Comparison of ENCODE assay signal across 8 cellular contexts in genomic region chr12:95003213-95003920, GRCh38. TPM values are rescaled to one million over a fixed set of nuclear protein-coding genes. Genes with fewer than 3 reads are reported as not detected.
DNase-seq lines count a peak whose midpoint lies in the region; TF ChIP-seq lines count a peak whose summit lies in the region.

NDUFA12 (minus strand) TSS chr12:95003697; CDS start chr12:95003680, 17 bp downstream.

- DNase-seq in GF-D8 (lab: John Stamatoyannopoulos, UW) (peak; percentile 84), HEK293T (ENCODE audit: extremely low spot score) (peak; percentile 96), MV-4-11 (lab: John Stamatoyannopoulos, UW) (peak; percentile 95), SK-MEL-5 (ENCODE audit: low read depth, low spot score) (peak; percentile 97), germinal center (ENCODE audit: low spot score) (peak; percentile 92), non-pigmented ciliary epithelial cell (ENCODE audit: low read depth) (peak; percentile 90), superior temporal gyrus (ENCODE audit: extremely low spot score) (peak; percentile 96)
- DNase-seq in activated naive CD4-positive, alpha-beta T cell treated with anti-CD3 and anti-CD28 coated beads for 36 hours = peak; percentile 97

- peak within 1 kb of the TSS; percentile 86 for H3K27ac Mint-ChIP-seq in activated naive CD4-positive, alpha-beta T cell treated with anti-CD3 and anti-CD28 coated beads for 36 hours

- H3K4me1 Mint-ChIP-seq in activated naive CD4-positive, alpha-beta T cell treated with anti-CD3 and anti-CD28 coated beads for 36 hours (ENCODE audit: low read depth) = peaks cover 51% of the 10 kb centered on the region

- H3K27me3 Mint-ChIP-seq in activated naive CD4-positive, alpha-beta T cell treated with anti-CD3 and anti-CD28 coated beads for 36 hours (ENCODE audit: low read depth) = no peaks in the 10 kb centered on the region

- in situ Hi-C loops in SK-MEL-5 (cut with HindIII; ENCODE audit: low pct_unique_long_range_greater_than_20kb, low sequenced_read_pairs) = no loop called here

- CTCF ChIA-PET in HEK293T (lab: Yijun Ruan, JAX) = interaction anchor here (0.6 to 1.0 kb wide), 3 partner anchors 31 to 361 kb away, joined by 3 read pairs; no protein-coding TSS in a partner anchor
- CTCF ChIA-PET in activated naive CD4-positive, alpha-beta T cell treated with anti-CD3 and anti-CD28 coated beads for 36 hours (lab: Charles Lee) = interaction anchor here (0.7 to 1.4 kb wide), 3 partner anchors 11 to 532 kb away, joined by 3 to 4 read pairs (median 3); no protein-coding TSS in a partner anchor

- H3K36me3 Mint-ChIP-seq in activated naive CD4-positive, alpha-beta T cell treated with anti-CD3 and anti-CD28 coated beads for 36 hours (ENCODE audit: low read depth) = peaks cover 35% of the 10 kb centered on the region

- peak within 1 kb of the TSS; percentile 89 for H3K4me3 Mint-ChIP-seq in activated naive CD4-positive, alpha-beta T cell treated with anti-CD3 and anti-CD28 coated beads for 36 hours

- H3K9me3 Mint-ChIP-seq in activated naive CD4-positive, alpha-beta T cell treated with anti-CD3 and anti-CD28 coated beads for 36 hours = peaks cover 15% of the 10 kb centered on the region

- intact Hi-C loops in activated naive CD4-positive, alpha-beta T cell treated with anti-CD3 and anti-CD28 coated beads for 36 hours (cut with micrococcal nuclease) = loop anchor here (1.0 to 10.0 kb wide), 12 partner anchors 15 to 1191 kb away; partner anchors contain the start of genes CEP83, ELK3, FGD6 and METAP2

- POLR2A ChIA-PET in HEK293T (lab: Yijun Ruan, JAX) = interaction anchor here (0.5 to 1.4 kb wide), 25 partner anchors 9 to 472 kb away, joined by 3 to 15 read pairs (median 4); partner anchors contain the start of genes METAP2 and NR2C1

TF ChIP-seq in HEK293T, 16 proteins besides CTCF, POLR2A, EP300 and RAD21:
- TF ChIP-seq TARDBP (IDR thresholded peaks at IDR 0.05) = no peak
- peak; percentile 98 for TF ChIP-seq PKNOX1 (IDR thresholded peaks at IDR 0.05)
- TF ChIP-seq ARNT (IDR thresholded peaks at IDR 0.05) = peak; percentile 97
- no peak for TF ChIP-seq FOXA1 (IDR thresholded peaks at IDR 0.05)
- no peak for TF ChIP-seq SP1 (IDR thresholded peaks at IDR 0.05)
- peak; percentile 52; the same call in 1 of the 2 replicates for TF ChIP-seq ELF4 (IDR thresholded peaks at IDR 0.05)

RNA-seq across cellular contexts. Expression of gene NDUFA12, which starts in this region (rescaled TPM):
- 129 and 149 TPM in 2 replicates for total RNA-seq in SK-MEL-5 (2014; rRNA removed; shearing (Covaris generic))
- 79.1 and 114 TPM in 2 replicates for polyA plus RNA-seq in SK-MEL-5 (2015; cell fraction: cytosol; rRNA removed)
- 9.1 and 12.2 TPM in 2 replicates for polyA plus RNA-seq in SK-MEL-5 (2015; cell fraction: nucleus; rRNA removed)
- total RNA-seq in activated naive CD4-positive, alpha-beta T cell treated with anti-CD3 and anti-CD28 coated beads for 36 hours = 100 to 1,000 TPM; 147 to 160 TPM

Comparison
In these comparisons a context has a peak if more than half of its experiments do, and no peak if none do; other contexts are left out.
1. Peak in every context shown above with its lines: DNase-seq.